Comparison of ENCODE assay signal across 25 cellular contexts in genomic region chr21:16502897-16503296, GRCh38.
"Had no signal": no experiment of that assay in that cellular context is flagged by ENCODE, and none has a peak within 500 bp of the region (broad histone marks: within the 10 kb centered on the region; RNA-seq: fewer than 3 reads in every experiment).

No MANE protein-coding gene starts in this region.

- H3K4me3 ChIP-seq: esophagus squamous epithelium, gastrocnemius medialis, heart right ventricle, left lung, lower lobe of right lung, mucosa of descending colon had no signal

- FAIRE-seq: endometrium, keratinocyte had no signal

- H3K9me3 ChIP-seq: esophagus squamous epithelium, gastrocnemius medialis, left lung, lower lobe of right lung, mucosa of descending colon had no signal

- H3K27me3 ChIP-seq: esophagus squamous epithelium, gastrocnemius medialis, heart right ventricle, left lung had no signal

- DNase-seq: cortex of kidney; effector CD8-positive, alpha-beta T cell; effector memory CD8-positive, alpha-beta T cell; endodermal cell; erythroblast; esophagus squamous epithelium; foreskin fibroblast; foreskin melanocyte; gastrocnemius medialis; glutamatergic neuron; head of caudate nucleus; heart right ventricle; hippocampal formation; left cardiac atrium; left lung; left ventricle myocardium superior; lower lobe of right lung; mesenchymal stem cell; mucosa of descending colon; naive B cell; naive thymus-derived CD8-positive, alpha-beta T cell had no signal

- ATAC-seq: effector memory CD8-positive, alpha-beta T cell; esophagus mucosa; gastrocnemius medialis; heart right ventricle; left cardiac atrium; left lung; left ventricle myocardium superior; lower lobe of right lung; mucosa of descending colon; naive thymus-derived CD8-positive, alpha-beta T cell had no signal

- H3K4me1 ChIP-seq: left lung, lower lobe of right lung had no signal

- H3K27ac ChIP-seq: epithelial cell of prostate, esophagus squamous epithelium, gastrocnemius medialis, heart right ventricle, left lung, lower lobe of right lung had no signal

- H3K36me3 ChIP-seq: esophagus squamous epithelium, gastrocnemius medialis, heart right ventricle, left lung, lower lobe of right lung had no signal
